ENCODE assay signal across 12 cellular contexts in the genomic region with DNA sequence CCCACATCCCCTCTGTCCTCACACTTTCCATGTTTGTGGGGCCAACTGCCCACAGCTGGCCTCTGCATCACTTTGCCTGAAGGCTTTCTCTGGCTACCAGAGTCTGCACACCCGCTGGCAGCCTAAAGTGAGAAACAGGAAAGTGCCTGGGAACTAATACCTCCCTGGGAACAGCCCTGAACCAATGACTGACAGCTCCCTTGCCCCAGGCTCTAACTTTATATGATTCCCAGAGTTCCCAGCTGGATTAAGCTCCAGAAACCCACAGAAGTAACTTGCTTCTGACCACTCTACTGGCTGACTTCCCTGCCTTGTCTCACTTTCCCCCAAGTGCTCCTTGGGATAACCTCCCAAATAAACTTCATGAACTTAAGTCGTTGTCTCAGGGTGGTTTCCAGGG.
DNase-seq lines count a peak whose midpoint lies in the region; ATAC-seq and TF ChIP-seq lines count a peak whose summit lies in the region.
"Had no signal": no experiment of that assay in that cellular context is flagged by ENCODE, and none has a peak within 500 bp of the region (broad histone marks: within the 10 kb centered on the region; RNA-seq: fewer than 3 reads in every experiment).

No MANE protein-coding gene starts in this region.

- intact Hi-C loops in activated naive CD4-positive, alpha-beta T cell treated with anti-CD3 and anti-CD28 coated beads for 36 hours (cut with micrococcal nuclease), result no loop called here

- peaks cover 2% of the 10 kb centered on the region for H3K27me3 ChIP-seq in foreskin keratinocyte

- H3K4me1 Mint-ChIP-seq in activated naive CD4-positive, alpha-beta T cell treated with anti-CD3 and anti-CD28 coated beads for 36 hours (ENCODE audit: low read depth), result no peaks in the 10 kb centered on the region

- no peak for TF ChIP-seq CTCF in foreskin keratinocyte (conservative IDR thresholded peaks at IDR 0.05)

- CTCF ChIA-PET in activated naive CD4-positive, alpha-beta T cell treated with anti-CD3 and anti-CD28 coated beads for 36 hours (lab: Charles Lee), result no interaction called here

- no peaks in the 10 kb centered on the region for H3K27me3 Mint-ChIP-seq in activated naive CD4-positive, alpha-beta T cell treated with anti-CD3 and anti-CD28 coated beads for 36 hours (ENCODE audit: low read depth)

- no peaks in the 10 kb centered on the region for H3K36me3 Mint-ChIP-seq in activated naive CD4-positive, alpha-beta T cell treated with anti-CD3 and anti-CD28 coated beads for 36 hours (ENCODE audit: low read depth)

- no peak for ATAC-seq in foreskin keratinocyte

- no peaks in the 10 kb centered on the region for H3K9me3 Mint-ChIP-seq in activated naive CD4-positive, alpha-beta T cell treated with anti-CD3 and anti-CD28 coated beads for 36 hours
- H3K9me3 Mint-ChIP-seq: CD4-positive, alpha-beta T cell; GM23338 had no signal

- no peak overlapping the region for H3K27ac Mint-ChIP-seq in activated naive CD4-positive, alpha-beta T cell treated with anti-CD3 and anti-CD28 coated beads for 36 hours
- H3K27ac Mint-ChIP-seq: CD4-positive, alpha-beta T cell; GM23338 had no signal

- H3K4me1 ChIP-seq in foreskin keratinocyte, result no peaks in the 10 kb centered on the region

- peak; percentile 65 for DNase-seq in EH (ENCODE audit: low read depth)
- DNase-seq in ELR (ENCODE audit: low read depth), result peak; percentile 41
- peak; percentile 60 for DNase-seq in islet precursor cell
- DNase-seq in foreskin keratinocyte, result no peak
- DNase-seq in SIG-M5 treated with dmso at 0.1 percent for 504 hours (lab: John Stamatoyannopoulos, UW; ENCODE audit: unreplicated experiment), result no peak
- no peak for DNase-seq in activated naive CD4-positive, alpha-beta T cell treated with anti-CD3 and anti-CD28 coated beads for 36 hours
- DNase-seq: Caco-2; CD4-positive, alpha-beta T cell; HCEC 1CT had no signal

- H3K4me3 Mint-ChIP-seq in activated naive CD4-positive, alpha-beta T cell treated with anti-CD3 and anti-CD28 coated beads for 36 hours, result no peak overlapping the region
- H3K4me3 Mint-ChIP-seq: CD4-positive, alpha-beta T cell; GM23338 had no signal

- no peak overlapping the region for H3K27ac ChIP-seq in foreskin keratinocyte
- H3K27ac ChIP-seq: C4-2B, HL-60 had no signal

Comparison
In these comparisons a context has a peak if more than half of its experiments do, and no peak if none do; other contexts are left out.
1. DNase-seq: peak in EH (single experiment), ELR (single experiment) and islet precursor cell (single experiment); none in foreskin keratinocyte (0 of 2), SIG-M5 treated with dmso at 0.1 percent for 504 hours (single experiment) and activated naive CD4-positive, alpha-beta T cell treated with anti-CD3 and anti-CD28 coated beads for 36 hours (single experiment).